Comparison of ENCODE assay signal across 23 cellular contexts in genomic region chr2:147231081-147231480, GRCh38.
"Had no signal": no experiment of that assay in that cellular context is flagged by ENCODE, and none has a peak within 500 bp of the region (broad histone marks: within the 10 kb centered on the region; RNA-seq: fewer than 3 reads in every experiment).

No MANE protein-coding gene starts in this region.

- H3K9me3 Mint-ChIP-seq: endodermal cell, memory B cell had no signal

- H3K9me3 ChIP-seq: left ventricle myocardium inferior, lower lobe of right lung, ovary, suprapubic skin, thyroid gland had no signal

- FAIRE-seq: endothelial cell of umbilical vein, kidney, urothelium cell line had no signal

- H3K4me3 Mint-ChIP-seq: endodermal cell, memory B cell, mesothelial cell of epicardium, natural killer cell, neural crest cell, type B pancreatic cell had no signal

- H3K36me3 ChIP-seq: left ventricle myocardium inferior, lower lobe of right lung, ovary, suprapubic skin, thyroid gland had no signal

- H3K4me3 ChIP-seq: left ventricle myocardium inferior, lower lobe of right lung, ovary, smooth muscle cell, suprapubic skin, thyroid gland had no signal

- H3K4me1 ChIP-seq: foreskin keratinocyte, left ventricle myocardium inferior, lower lobe of right lung, suprapubic skin, thyroid gland had no signal

- ATAC-seq: foreskin keratinocyte; left cardiac atrium; lower lobe of right lung; natural killer cell; right cardiac atrium; stimulated activated naive CD8-positive, alpha-beta T cell treated with anti-CD3 and anti-CD28 coated beads, Interleukin-15, Interleukin-2, amounts not matched to agents 100 U/mL and 50 U/mL, for 24 hours had no signal

- H3K27ac ChIP-seq: foreskin keratinocyte, left ventricle myocardium inferior, lower lobe of right lung, ovary, suprapubic skin, thyroid gland had no signal

- DNase-seq: dermis blood vessel endothelial cell; effector CD4-positive, alpha-beta T cell; endodermal cell; erythroblast; foreskin keratinocyte; kidney; left cardiac atrium; left ventricle myocardium inferior; lower lobe of right lung; natural killer cell; ovary; right cardiac atrium; stimulated activated CD4-positive, alpha-beta T cell treated with anti-CD3 and anti-CD28 coated beads, Interleukin-2, amount 100 ng/mL, for 48 hours; stimulated activated naive CD8-positive, alpha-beta T cell treated with anti-CD3 and anti-CD28 coated beads, Interleukin-15, Interleukin-2, amounts not matched to agents 100 U/mL and 50 U/mL, for 24 hours; thyroid gland had no signal

- H3K27ac Mint-ChIP-seq: endodermal cell, memory B cell, mesothelial cell of epicardium, natural killer cell, type B pancreatic cell had no signal

- H3K27me3 ChIP-seq: foreskin keratinocyte, ovary, suprapubic skin, thyroid gland had no signal

- H3K27me3 Mint-ChIP-seq: memory B cell, type B pancreatic cell had no signal

- H3K4me2 ChIP-seq: smooth muscle cell had no signal

- H3K36me3 Mint-ChIP-seq: memory B cell, mesothelial cell of epicardium, natural killer cell, type B pancreatic cell had no signal

- H3K4me1 Mint-ChIP-seq: memory B cell, natural killer cell had no signal
